In the genomic region with DNA sequence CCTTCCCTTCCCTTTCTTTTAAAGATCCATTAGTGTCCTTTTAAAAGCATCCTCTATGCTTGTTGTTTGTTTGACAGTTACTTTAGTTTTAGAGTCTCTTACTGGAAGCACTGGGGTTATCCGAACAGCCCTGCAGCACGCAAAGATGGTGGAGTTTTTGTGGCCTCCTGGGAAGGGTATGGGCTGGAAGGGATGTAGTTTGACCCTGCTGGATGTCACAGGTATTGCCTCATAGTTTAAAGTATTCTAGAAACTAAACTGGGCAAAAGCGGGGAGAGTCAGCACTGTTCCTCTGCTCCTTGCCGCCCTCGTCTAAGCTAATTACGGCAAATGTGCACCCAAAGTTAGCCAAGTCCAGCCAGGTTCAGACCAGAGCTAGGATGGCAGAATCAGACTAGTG, we compare ENCODE assay signal across 1 cellular context.
TF ChIP-seq lines count a peak whose summit lies in the region.

No MANE protein-coding gene starts in this region.

TF ChIP-seq in H1, 55 proteins besides CTCF, POLR2A, EP300 and RAD21:
- TF ChIP-seq CEBPB (IDR thresholded peaks at IDR 0.05; ENCODE audit: low read depth, low read length): peak; percentile 73
- TF ChIP-seq, protein P1, sequence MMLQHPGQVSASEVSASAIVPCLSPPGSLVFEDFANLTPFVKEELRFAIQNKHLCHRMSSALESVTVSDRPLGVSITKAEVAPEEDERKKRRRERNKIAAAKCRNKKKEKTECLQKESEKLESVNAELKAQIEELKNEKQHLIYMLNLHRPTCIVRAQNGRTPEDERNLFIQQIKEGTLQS (IDR thresholded peaks at IDR 0.05; ENCODE audit: insufficient read depth, low read depth, low read length): no peak
- peak; percentile 60; the same call in 1 of the 2 replicates for TF ChIP-seq YY1 (IDR thresholded peaks at IDR 0.05; ENCODE audit: low read depth, low read length)
